Comparison of ENCODE assay signal across 1 cellular context in genomic region chr7:148572067-148572522, GRCh38.
TF ChIP-seq lines count a peak whose summit lies in the region.

No MANE protein-coding gene starts in this region.

TF ChIP-seq in K562, 482 proteins besides CTCF, POLR2A, EP300 and RAD21 (continued from another document and continues in another):
- peak; percentile 76 to 93 for TF ChIP-seq E2F6 (IDR thresholded peaks at IDR 0.05; ENCODE audit: borderline replicate concordance in 1 of 2, extremely low read depth in 1 of 2, insufficient read depth in 1 of 2, insufficient read length in 1 of 2, low read depth in 1 of 2, low read length in 1 of 2, poor library complexity in 1 of 2, severe bottlenecking in 1 of 2)
- TF ChIP-seq DLX4 (CRISPR knock-in tag; IDR thresholded peaks at IDR 0.05), result no peak
- peak; percentile 59; the same call in 1 of the 2 replicates for TF ChIP-seq SUPT5H (IDR thresholded peaks at IDR 0.05)
- no peak for TF ChIP-seq ATF3 (IDR thresholded peaks at IDR 0.05)
- TF ChIP-seq ATF3 (CRISPR knock-in tag; conservative IDR thresholded peaks at IDR 0.05), result 0 out of 2 replicates have a peak, but pooled peaks have one; percentile 46
- TF ChIP-seq PKNOX1 (IDR thresholded peaks at IDR 0.05), result peak; percentile 71
- TF ChIP-seq TEAD4 (IDR thresholded peaks at IDR 0.05; ENCODE audit: low read length), result peak; percentile 38; the same call in 1 of the 2 replicates
- no peak for TF ChIP-seq TEAD4 (CRISPR knock-in tag; IDR thresholded peaks at IDR 0.05; ENCODE audit: borderline replicate concordance)
- TF ChIP-seq ZNF695 (CRISPR knock-in tag; IDR thresholded peaks at IDR 0.05), result no peak
- no peak for TF ChIP-seq GABPA (tag; conservative IDR thresholded peaks at IDR 0.05; ENCODE audit: low read depth)
- TF ChIP-seq ZFP36 (IDR thresholded peaks at IDR 0.05; ENCODE audit: low read depth, low read length, partially characterized antibody), result no peak
- peak; percentile 69 for TF ChIP-seq RBFOX2 (IDR thresholded peaks at IDR 0.05; ENCODE audit: low read depth, low read length)
- 0 out of 2 replicates have a peak, but pooled peaks have one; percentile 41 for TF ChIP-seq ZBTB33 (CRISPR knock-in tag; IDR thresholded peaks at IDR 0.05)
- no peak for TF ChIP-seq RBM17 (IDR thresholded peaks at IDR 0.05; ENCODE audit: borderline replicate concordance, low read depth, low read length)
- peak; percentile 90 for TF ChIP-seq NFRKB (IDR thresholded peaks at IDR 0.05; ENCODE audit: low read depth)
- peak; percentile 65; the same call in 1 of the 2 replicates for TF ChIP-seq MTA3 (IDR thresholded peaks at IDR 0.05; ENCODE audit: borderline replicate concordance)
- peak; percentile 96 for TF ChIP-seq EP400 (IDR thresholded peaks at IDR 0.05)
- peak; percentile 95 for TF ChIP-seq ZNF592 (IDR thresholded peaks at IDR 0.05)
- TF ChIP-seq CHAMP1 (IDR thresholded peaks at IDR 0.05), result peak; percentile 75; the same call in 1 of the 2 replicates
- peak; percentile 45; the same call in 1 of the 2 replicates for TF ChIP-seq RNF2 (IDR thresholded peaks at IDR 0.05)
- TF ChIP-seq ATF1 (CRISPR knock-in tag; IDR thresholded peaks at IDR 0.05), result no peak
- peak; percentile 61 for TF ChIP-seq ATF1 (tag; IDR thresholded peaks at IDR 0.05)
- peak; percentile 97 for TF ChIP-seq CREB3L1 (IDR thresholded peaks at IDR 0.05; ENCODE audit: borderline replicate concordance, low read depth)
- TF ChIP-seq ZSCAN32 (CRISPR knock-in tag; IDR thresholded peaks at IDR 0.05), result no peak
- TF ChIP-seq NRF1 (conservative IDR thresholded peaks at IDR 0.05 in 1 of 2, IDR thresholded peaks at IDR 0.05 in 1 of 2), result 0 out of 4 replicates have a peak, but pooled peaks have one; percentile 11 to 33
- TF ChIP-seq MYC (IDR thresholded peaks at IDR 0.05; ENCODE audit: low read depth, low read length), result peak; percentile 98
- TF ChIP-seq MYC (CRISPR knock-in tag; IDR thresholded peaks at IDR 0.05; ENCODE audit: borderline replicate concordance, low read depth), result no peak
- TF ChIP-seq MGA (IDR thresholded peaks at IDR 0.05), result peak; percentile 96
